In the genomic region with DNA sequence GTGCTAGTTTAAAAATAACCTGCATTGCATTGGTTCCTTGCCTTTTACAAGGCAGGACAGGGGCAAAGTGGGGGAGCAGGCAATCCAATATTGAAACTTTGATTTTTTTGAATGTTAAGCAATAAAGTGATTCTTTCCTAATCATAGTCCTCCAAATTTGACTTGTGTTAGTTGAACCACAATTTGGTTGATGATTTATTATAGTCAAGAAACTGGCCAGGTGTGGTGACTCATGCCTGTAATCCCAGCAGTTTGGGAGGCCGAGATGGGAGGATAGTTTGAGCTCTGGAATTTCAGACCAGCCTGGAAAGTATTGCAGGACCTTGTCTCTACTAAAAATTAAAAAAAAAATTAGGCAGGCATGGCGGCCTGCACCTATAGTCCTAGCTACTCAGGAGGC, we compare ENCODE assay signal across 17 cellular contexts. TPM values are rescaled to one million over a fixed set of nuclear protein-coding genes. Genes with fewer than 3 reads are reported as not detected.
DNase-seq lines count a peak whose midpoint lies in the region; ATAC-seq and TF ChIP-seq lines count a peak whose summit lies in the region.
"Had no signal": no experiment of that assay in that cellular context is flagged by ENCODE, and none has a peak within 500 bp of the region (broad histone marks: within the 10 kb centered on the region; RNA-seq: fewer than 3 reads in every experiment).

No MANE protein-coding gene starts in this region.

- intact Hi-C loops in ascending aorta (cut with DNase I) = no loop called here
- intact Hi-C loops in right lobe of liver (cut with DNase I) = no loop called here

- H3K27me3 ChIP-seq in ascending aorta = no peaks in the 10 kb centered on the region
- no peaks in the 10 kb centered on the region for H3K27me3 ChIP-seq in right lobe of liver
- H3K27me3 ChIP-seq in smooth muscle cell (ENCODE audit: low read depth) = no peaks in the 10 kb centered on the region
- H3K27me3 ChIP-seq: colonic mucosa had no signal

- 64% methylated on average over 2 of the region's 2 CpGs for WGBS in right lobe of liver (ENCODE audit: insufficient coverage, low coverage, low lambda C conversion rate, missing lambda C conversion rate)
- 58% methylated on average over 2 of the region's 2 CpGs for WGBS in smooth muscle cell (ENCODE audit: low lambda C conversion rate)

- no peaks in the 10 kb centered on the region for H3K36me3 Mint-ChIP-seq in T-cell

- CTCF ChIA-PET in T-cell (lab: Charles Lee) = no interaction called here

- no peaks in the 10 kb centered on the region for H3K9me3 ChIP-seq in ascending aorta
- H3K9me3 ChIP-seq in right lobe of liver = no peaks in the 10 kb centered on the region
- H3K9me3 ChIP-seq in smooth muscle cell (replicated peaks; ENCODE audit: low read depth) = no peaks in the 10 kb centered on the region
- H3K9me3 ChIP-seq: colonic mucosa had no signal

- peaks cover 0 to 2% of the 10 kb centered on the region in 2 donors for H3K27me3 Mint-ChIP-seq in T-cell

- no peak overlapping the region for H3K4me3 ChIP-seq in ascending aorta
- H3K4me3 ChIP-seq in right lobe of liver = no peak overlapping the region
- no peak overlapping the region for H3K4me3 ChIP-seq in smooth muscle cell
- H3K4me3 ChIP-seq: colonic mucosa had no signal

- no peaks in the 10 kb centered on the region for H4K20me1 ChIP-seq in smooth muscle cell (ENCODE audit: low read depth)

- DNase-seq in HT1080 (ENCODE audit: low read depth) (peak; percentile 6), ascending aorta (ENCODE audit: low spot score in 2 of 2) (no peak), right lobe of liver (no peak), smooth muscle cell (lab: John Stamatoyannopoulos, UW; ENCODE audit: unreplicated experiment) (no peak), T-cell (no peak), UCSD-AML1 (lab: John Stamatoyannopoulos, UW; ENCODE audit: unreplicated experiment) (no peak)
- DNase-seq: activated CD4-positive, alpha-beta T cell treated with anti-CD3 and anti-CD28 coated beads, Interleukin-2, amount 50 U/mL, for 1 hour; activated naive CD4-positive, alpha-beta T cell treated with Interleukin-2 at 50 U/mL for 16 hours; aorta; colonic mucosa; KBM-7; NCI-H1105; NCI-H748 treated with DMSO at 0.1 percent for 48 hours; OCI-M1; retina had no signal

- H3K9me3 Mint-ChIP-seq in T-cell = no peaks in the 10 kb centered on the region
- H3K9me3 Mint-ChIP-seq: neural crest cell had no signal

- H3K36me3 ChIP-seq in ascending aorta (no peaks in the 10 kb centered on the region), right lobe of liver (no peaks in the 10 kb centered on the region), smooth muscle cell (ENCODE audit: low read depth) (no peaks in the 10 kb centered on the region)
- H3K36me3 ChIP-seq: colonic mucosa had no signal

- ATAC-seq in right lobe of liver (peak; percentile 4 to 54 (median 20)), T-cell (replicated peaks in 1 of 4) (no peak), HG03135 (IDR thresholded peaks at IDR 0.05; ENCODE audit: unreplicated experiment) (no peak)

- H3K4me3 Mint-ChIP-seq in T-cell = no peak overlapping the region
- H3K4me3 Mint-ChIP-seq: neural crest cell had no signal

- H3K79me2 ChIP-seq in smooth muscle cell (ENCODE audit: low read depth) = no peaks in the 10 kb centered on the region

- H3K27ac ChIP-seq in ascending aorta = peak overlapping the region; percentile 64 to 76
- H3K27ac ChIP-seq in right lobe of liver = peak overlapping the region; percentile 88 to 98 (median 98)
- peak overlapping the region; percentile 86 for H3K27ac ChIP-seq in smooth muscle cell (ENCODE audit: low read depth)

- POLR2A ChIA-PET in T-cell (lab: Charles Lee) = no interaction called here

- H3K9ac ChIP-seq in smooth muscle cell (ENCODE audit: low read depth) = no peak overlapping the region

- TF ChIP-seq CTCF in ascending aorta (IDR thresholded peaks at IDR 0.05) (no peak), right lobe of liver (IDR thresholded peaks at IDR 0.05) (no peak), smooth muscle cell (IDR thresholded peaks at IDR 0.05; ENCODE audit: borderline replicate concordance, insufficient read depth, poor library complexity, severe bottlenecking) (no peak)

- H3F3A ChIP-seq in smooth muscle cell (ENCODE audit: low read depth) = peaks cover 7% of the 10 kb centered on the region

- no peak overlapping the region for H3K27ac Mint-ChIP-seq in T-cell

- peaks cover 0 to 19% of the 10 kb centered on the region in 2 donors for H3K4me1 ChIP-seq in ascending aorta
- peaks cover 0 to 44% (median 2%) of the 10 kb centered on the region in 4 donors for H3K4me1 ChIP-seq in right lobe of liver
- peaks cover 21% of the 10 kb centered on the region for H3K4me1 ChIP-seq in smooth muscle cell (ENCODE audit: low read depth)

- no peak overlapping the region for H2AFZ ChIP-seq in smooth muscle cell (ENCODE audit: low read depth)

- TF ChIP-seq POLR2A in right lobe of liver (IDR thresholded peaks at IDR 0.05) = no peak

- H3K4me1 Mint-ChIP-seq in T-cell = no peaks in the 10 kb centered on the region

- H3K4me2 ChIP-seq in smooth muscle cell = no peak overlapping the region

RNA-seq across cellular contexts. Expression of a gene that starts 27.9 kb away (rescaled TPM):
- 0.10 and 1.3 TPM in 2 replicates for total RNA-seq in HT1080 (2014; rRNA removed; shearing (Covaris generic))
- polyA plus RNA-seq in HT1080 (2015; cell fraction: cytosol; rRNA removed) = 0.06 and 0.24 TPM in 2 replicates
- 0.03 and 0.06 TPM in 2 replicates for polyA plus RNA-seq in HT1080 (2015; cell fraction: nucleus; rRNA removed)
- total RNA-seq in ascending aorta (87.7 TPM), right lobe of liver (10 to 100 TPM; 38.8 to 76.5 (median 50.6) TPM), smooth muscle cell (8.9 and 17.6 TPM in 2 replicates), T-cell (100 to 1,000 TPM; 212 to 311 (median 266) TPM)
- 1.6 and 3.4 TPM in 2 replicates for polyA plus RNA-seq in smooth muscle cell

Comparison
In these comparisons a context has a peak if more than half of its experiments do, and no peak if none do; other contexts are left out.
1. ATAC-seq: peak in right lobe of liver (4 of 4); none in T-cell (0 of 4) and HG03135 (single experiment).
2. Peak in every context shown above with its lines, with median percentiles within 50 percentile points of each other: H3K27ac ChIP-seq.